ENCODE assay signal across 18 cellular contexts in the genomic region with DNA sequence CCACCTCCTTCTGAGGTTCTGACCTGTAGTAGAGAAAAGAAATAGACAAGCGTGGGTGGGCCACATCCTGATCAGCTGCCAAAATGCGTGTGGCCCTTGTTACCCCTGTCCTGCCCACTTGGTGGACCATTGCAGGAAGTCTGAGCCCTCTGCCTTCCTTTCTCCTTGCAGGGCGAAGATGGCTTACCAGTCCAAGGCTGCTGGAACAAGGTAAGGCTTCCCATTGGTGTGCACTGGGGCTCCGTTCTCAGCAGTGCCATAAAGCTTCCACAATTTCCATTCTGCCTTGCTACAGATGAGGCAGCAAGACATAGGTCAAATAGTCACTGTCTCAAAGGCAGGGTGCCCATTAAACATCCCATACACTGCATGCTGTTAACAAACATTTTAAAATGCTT.
DNase-seq lines count a peak whose midpoint lies in the region; ATAC-seq, FAIRE-seq and TF ChIP-seq lines count a peak whose summit lies in the region.
"Had no signal": no experiment of that assay in that cellular context is flagged by ENCODE, and none has a peak within 500 bp of the region (broad histone marks: within the 10 kb centered on the region; RNA-seq: fewer than 3 reads in every experiment).

No MANE protein-coding gene starts in this region.

- no peak overlapping the region for H3K27ac Mint-ChIP-seq in natural killer cell treated with Interleukin-12 subunit alpha and Interleukin-12 subunit beta and Interleukin-15 and Interleukin-18, amount 100 ng/mL, for 72 hours
- H3K27ac Mint-ChIP-seq in natural killer cell = no peak overlapping the region
- no peak overlapping the region for H3K27ac Mint-ChIP-seq in CD4-positive, alpha-beta memory T cell
- H3K27ac Mint-ChIP-seq: CD8-positive, alpha-beta T cell had no signal

- no peak overlapping the region for H2AK5ac ChIP-seq in neuronal stem cell (ENCODE audit: low read depth, low read length)

- no peak overlapping the region for H2BK15ac ChIP-seq in neuronal stem cell (ENCODE audit: low read length)

- intact Hi-C loops in natural killer cell (cut with micrococcal nuclease) = no loop called here
- intact Hi-C loops in CD4-positive, alpha-beta memory T cell (cut with micrococcal nuclease) = no loop called here
- intact Hi-C loops in body of pancreas (cut with DNase I) = no loop called here

- no peak for TF ChIP-seq POLR2A in body of pancreas (IDR thresholded peaks at IDR 0.05)

- no peaks in the 10 kb centered on the region for H3K36me3 Mint-ChIP-seq in natural killer cell treated with Interleukin-12 subunit alpha and Interleukin-12 subunit beta and Interleukin-15 and Interleukin-18, amount 100 ng/mL, for 72 hours
- no peaks in the 10 kb centered on the region for H3K36me3 Mint-ChIP-seq in natural killer cell
- no peaks in the 10 kb centered on the region for H3K36me3 Mint-ChIP-seq in CD4-positive, alpha-beta memory T cell
- H3K36me3 Mint-ChIP-seq: CD14-positive monocyte; CD8-positive, alpha-beta T cell had no signal

- no CpG with 5 or more reads among the region's 4 CpGs for WGBS in neuronal stem cell (ENCODE audit: extremely low coverage in 2 of 2, insufficient read length in 2 of 2, insufficient replicate concordance in 1 of 2), 2 donors
- 58 to 60% methylated on average over 4 of the region's 4 CpGs for WGBS in body of pancreas, 2 donors

- H3K36me3 ChIP-seq in neuronal stem cell (replicated peaks in 1 of 2; ENCODE audit: control insufficient read depth in 2 of 2, insufficient read depth in 2 of 2, low read length in 2 of 2) (no peaks in the 10 kb centered on the region), body of pancreas (replicated peaks in 1 of 2; ENCODE audit: insufficient read depth in 1 of 2, low read depth in 2 of 2) (no peaks in the 10 kb centered on the region), HAP-1 (replicated peaks) (no peaks in the 10 kb centered on the region)
- no peaks in the 10 kb centered on the region for H3K36me3 ChIP-seq in CD4-positive, alpha-beta memory T cell (ENCODE audit: insufficient read depth, low read length)
- H3K36me3 ChIP-seq: BLaER1 had no signal

- H2BK5ac ChIP-seq in neuronal stem cell (ENCODE audit: low read length) = no peak overlapping the region

- no peak overlapping the region for H3K14ac ChIP-seq in neuronal stem cell (ENCODE audit: low read length)

- POLR2A ChIA-PET in CD4-positive, alpha-beta memory T cell (lab: Charles Lee; ENCODE audit: partially characterized antibody) = no interaction called here

- DNase-seq in natural killer cell treated with Interleukin-12 subunit alpha and Interleukin-12 subunit beta and Interleukin-15 and Interleukin-18, amount 100 ng/mL, for 72 hours (ENCODE audit: low spot score) = peak; percentile 29
- DNase-seq in natural killer cell (no peak), coronary artery (ENCODE audit: low spot score) (peak; percentile 49), neuronal stem cell (ENCODE audit: low spot score) (no peak), urothelium cell line (ENCODE audit: low spot score) (no peak), body of pancreas (no peak), HAP-1 (ENCODE audit: low spot score in 2 of 2) (no peak)
- no peak for DNase-seq in CD4-positive, alpha-beta memory T cell
- DNase-seq: 8988T, Calu3, DND-41, EL had no signal

- H4K8ac ChIP-seq in neuronal stem cell (ENCODE audit: low read depth, low read length) = no peak overlapping the region

- no peak overlapping the region for H3K18ac ChIP-seq in neuronal stem cell (ENCODE audit: low read length)

- peak overlapping the region; percentile 25 for H3K23ac ChIP-seq in neuronal stem cell (ENCODE audit: low read depth, low read length, poor library complexity)

- peaks cover 0 to 2% of the 10 kb centered on the region in 2 donors for H3K9me3 ChIP-seq in neuronal stem cell (replicated peaks in 1 of 2; ENCODE audit: control insufficient read depth in 2 of 2, insufficient read depth in 1 of 2, low read depth in 1 of 2, low read length in 2 of 2)
- H3K9me3 ChIP-seq in CD4-positive, alpha-beta memory T cell (ENCODE audit: control insufficient read depth in 1 of 2, low read length in 2 of 2) = no peaks in the 10 kb centered on the region
- no peaks in the 10 kb centered on the region for H3K9me3 ChIP-seq in body of pancreas
- no peaks in the 10 kb centered on the region for H3K9me3 ChIP-seq in HAP-1
- H3K9me3 ChIP-seq: BLaER1 had no signal

- no peaks in the 10 kb centered on the region for H3K9me3 Mint-ChIP-seq in natural killer cell treated with Interleukin-12 subunit alpha and Interleukin-12 subunit beta and Interleukin-15 and Interleukin-18, amount 100 ng/mL, for 72 hours
- no peaks in the 10 kb centered on the region for H3K9me3 Mint-ChIP-seq in natural killer cell
- H3K9me3 Mint-ChIP-seq in CD4-positive, alpha-beta memory T cell = peaks cover 0 to 1% (median 0%) of the 10 kb centered on the region in 8 donors
- H3K9me3 Mint-ChIP-seq: CD8-positive, alpha-beta T cell; H9 had no signal

- in situ Hi-C loops in HAP-1 (cut with MboI; ENCODE audit: low sequenced_read_pairs) = no loop called here

- H3K4me1 ChIP-seq in neuronal stem cell (ENCODE audit: control insufficient read depth in 2 of 2, insufficient read depth in 1 of 2, low read depth in 1 of 2, low read length in 2 of 2) (peaks cover 0 to 12% of the 10 kb centered on the region in 2 donors), body of pancreas (no peaks in the 10 kb centered on the region), HAP-1 (peaks cover 5% of the 10 kb centered on the region)
- H3K4me1 ChIP-seq in CD4-positive, alpha-beta memory T cell (ENCODE audit: insufficient read depth, low read length) = no peaks in the 10 kb centered on the region

- no peak overlapping the region for H3K4ac ChIP-seq in neuronal stem cell (ENCODE audit: low read length)

- ATAC-seq in natural killer cell treated with Interleukin-12 subunit alpha and Interleukin-12 subunit beta and Interleukin-15 and Interleukin-18, amount 100 ng/mL, for 72 hours = no peak
- no peak for ATAC-seq in natural killer cell
- no peak for ATAC-seq in body of pancreas
- ATAC-seq: CD8-positive, alpha-beta T cell had no signal

- no peak overlapping the region for H2BK12ac ChIP-seq in neuronal stem cell (ENCODE audit: low read length)

- FAIRE-seq in urothelium cell line (lab: Jason Lieb, UNC) = peak; percentile 56
- FAIRE-seq: GM12891, H1 had no signal

- peaks cover 0 to 8% of the 10 kb centered on the region in 2 donors for H3K4me1 Mint-ChIP-seq in natural killer cell treated with Interleukin-12 subunit alpha and Interleukin-12 subunit beta and Interleukin-15 and Interleukin-18, amount 100 ng/mL, for 72 hours (ENCODE audit: low read depth in 2 of 2)
- peaks cover 0 to 9% of the 10 kb centered on the region in 2 donors for H3K4me1 Mint-ChIP-seq in natural killer cell
- no peaks in the 10 kb centered on the region for H3K4me1 Mint-ChIP-seq in CD4-positive, alpha-beta memory T cell

- no peak overlapping the region for H3K4me3 ChIP-seq in coronary artery
- H3K4me3 ChIP-seq in neuronal stem cell (ENCODE audit: low read length in 2 of 2) = no peak overlapping the region
- no peak overlapping the region for H3K4me3 ChIP-seq in CD4-positive, alpha-beta memory T cell (ENCODE audit: low read length in 2 of 2)
- H3K4me3 ChIP-seq in body of pancreas = no peak overlapping the region
- no peak overlapping the region for H3K4me3 ChIP-seq in HAP-1
- H3K4me3 ChIP-seq: BLaER1 had no signal

- peaks cover 7 to 10% of the 10 kb centered on the region in 2 donors for H3K27me3 Mint-ChIP-seq in natural killer cell treated with Interleukin-12 subunit alpha and Interleukin-12 subunit beta and Interleukin-15 and Interleukin-18, amount 100 ng/mL, for 72 hours
- H3K27me3 Mint-ChIP-seq in natural killer cell (ENCODE audit: low read depth in 2 of 2) = no peaks in the 10 kb centered on the region
- H3K27me3 Mint-ChIP-seq in CD4-positive, alpha-beta memory T cell = peaks cover 4 to 22% of the 10 kb centered on the region in 2 donors

- no peak overlapping the region for H4K91ac ChIP-seq in neuronal stem cell (ENCODE audit: low read depth, low read length, poor library complexity)

- no peak overlapping the region for H3K4me2 ChIP-seq in neuronal stem cell (ENCODE audit: insufficient read depth, low read length, poor library complexity, severe bottlenecking)
- H3K4me2 ChIP-seq: BLaER1 had no signal

- no peak for TF ChIP-seq CTCF in natural killer cell (IDR thresholded peaks at IDR 0.05)
- TF ChIP-seq CTCF in coronary artery (IDR thresholded peaks at IDR 0.05) = no peak
- TF ChIP-seq CTCF in body of pancreas (IDR thresholded peaks at IDR 0.05) = no peak

- H3K27me3 ChIP-seq in neuronal stem cell (ENCODE audit: control insufficient read depth in 3 of 3, insufficient read depth in 3 of 3, low read depth in 1 of 3, low read length in 3 of 3) (no peaks in the 10 kb centered on the region), body of pancreas (no peaks in the 10 kb centered on the region), HAP-1 (ENCODE audit: low read depth) (no peaks in the 10 kb centered on the region; the same call in 1 of the 2 replicates)
- H3K27me3 ChIP-seq in CD4-positive, alpha-beta memory T cell (ENCODE audit: insufficient read depth, low read length) = no peaks in the 10 kb centered on the region
- H3K27me3 ChIP-seq: BLaER1 had no signal

- CTCF ChIA-PET in CD4-positive, alpha-beta memory T cell (lab: Charles Lee; ENCODE audit: partially characterized antibody) = interaction anchor here (2.4 kb wide), 1 partner anchor 18 kb away, joined by 8 read pairs; no protein-coding TSS in a partner anchor

- no peak overlapping the region for H3K9ac ChIP-seq in neuronal stem cell (ENCODE audit: low read depth, low read length, poor library complexity)
- H3K9ac ChIP-seq: BLaER1 had no signal

- H3K79me1 ChIP-seq in neuronal stem cell (ENCODE audit: low read depth, low read length) = no peaks in the 10 kb centered on the region

- H2BK120ac ChIP-seq in neuronal stem cell (ENCODE audit: low read depth, low read length) = no peak overlapping the region

- H2AFZ ChIP-seq in neuronal stem cell (ENCODE audit: low read length) = no peak overlapping the region

- H3K4me3 Mint-ChIP-seq in natural killer cell treated with Interleukin-12 subunit alpha and Interleukin-12 subunit beta and Interleukin-15 and Interleukin-18, amount 100 ng/mL, for 72 hours = no peak overlapping the region
- H3K4me3 Mint-ChIP-seq in natural killer cell = no peak overlapping the region
- no peak overlapping the region for H3K4me3 Mint-ChIP-seq in CD4-positive, alpha-beta memory T cell
- H3K4me3 Mint-ChIP-seq: CD14-positive monocyte; CD8-positive, alpha-beta T cell; H9 had no signal

- H3K27ac ChIP-seq in coronary artery (no peak overlapping the region), neuronal stem cell (replicated peaks; ENCODE audit: low read length) (no peak overlapping the region), body of pancreas (no peak overlapping the region)
- H3K27ac ChIP-seq in CD4-positive, alpha-beta memory T cell (ENCODE audit: low read depth, low read length) = no peak overlapping the region
- H3K27ac ChIP-seq: BLaER1 had no signal

Comparison
In these comparisons a context has a peak if more than half of its experiments do, and no peak if none do; other contexts are left out.
1. DNase-seq: peak in natural killer cell treated with Interleukin-12 subunit alpha and Interleukin-12 subunit beta and Interleukin-15 and Interleukin-18, amount 100 ng/mL, for 72 hours (single experiment) and coronary artery (single experiment); none in natural killer cell (single experiment), neuronal stem cell (single experiment), urothelium cell line (single experiment), CD4-positive, alpha-beta memory T cell (0 of 5), body of pancreas (0 of 4) and HAP-1 (0 of 2).